Comparison of ENCODE assay signal across 4 cellular contexts in the genomic region with DNA sequence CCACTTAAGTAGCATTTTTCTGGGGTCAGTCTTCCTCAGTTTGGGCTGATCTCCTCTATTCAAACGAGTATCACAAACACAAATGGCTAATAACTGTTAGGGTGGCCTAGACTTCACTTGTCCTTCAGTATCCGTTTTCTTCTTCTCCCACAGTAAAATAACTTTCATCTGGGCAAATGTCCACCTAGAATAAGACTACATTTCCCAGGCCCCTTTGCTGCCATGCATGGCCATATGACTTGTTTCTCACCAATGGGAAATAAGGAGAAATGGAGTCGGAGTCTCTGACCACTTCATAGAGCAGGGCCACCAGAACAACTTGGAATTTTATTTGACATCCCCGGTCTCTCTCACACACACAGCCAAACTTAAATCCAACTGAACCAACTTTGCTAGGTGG.
TF ChIP-seq lines count a peak whose summit lies in the region.

No MANE protein-coding gene starts in this region.

TF ChIP-seq in SK-N-SH, 30 proteins besides CTCF, POLR2A, EP300 and RAD21:
- TF ChIP-seq YY1 (IDR thresholded peaks at IDR 0.05; ENCODE audit: low read depth), result no peak
- TF ChIP-seq, protein P1, sequence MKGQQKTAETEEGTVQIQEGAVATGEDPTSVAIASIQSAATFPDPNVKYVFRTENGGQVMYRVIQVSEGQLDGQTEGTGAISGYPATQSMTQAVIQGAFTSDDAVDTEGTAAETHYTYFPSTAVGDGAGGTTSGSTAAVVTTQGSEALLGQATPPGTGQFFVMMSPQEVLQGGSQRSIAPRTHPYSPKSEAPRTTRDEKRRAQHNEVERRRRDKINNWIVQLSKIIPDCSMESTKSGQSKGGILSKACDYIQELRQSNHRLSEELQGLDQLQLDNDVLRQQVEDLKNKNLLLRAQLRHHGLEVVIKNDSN (IDR thresholded peaks at IDR 0.05; ENCODE audit: borderline replicate concordance, low read depth), result peak; percentile 79; the same call in 1 of the 2 replicates

TF ChIP-seq in SK-N-SH treated with all-trans-retinoic acid at 6 μM for 48 hours, 23 proteins besides CTCF, POLR2A, EP300 and RAD21 (continues in another document):
- no peak for TF ChIP-seq CSDC2 (CRISPR knock-in tag; IDR thresholded peaks at IDR 0.05)
- TF ChIP-seq ZNF8 (CRISPR knock-in tag; IDR thresholded peaks at IDR 0.05), result no peak
- no peak for TF ChIP-seq SNAI2 (CRISPR knock-in tag; IDR thresholded peaks at IDR 0.05)
- TF ChIP-seq, protein P2, sequence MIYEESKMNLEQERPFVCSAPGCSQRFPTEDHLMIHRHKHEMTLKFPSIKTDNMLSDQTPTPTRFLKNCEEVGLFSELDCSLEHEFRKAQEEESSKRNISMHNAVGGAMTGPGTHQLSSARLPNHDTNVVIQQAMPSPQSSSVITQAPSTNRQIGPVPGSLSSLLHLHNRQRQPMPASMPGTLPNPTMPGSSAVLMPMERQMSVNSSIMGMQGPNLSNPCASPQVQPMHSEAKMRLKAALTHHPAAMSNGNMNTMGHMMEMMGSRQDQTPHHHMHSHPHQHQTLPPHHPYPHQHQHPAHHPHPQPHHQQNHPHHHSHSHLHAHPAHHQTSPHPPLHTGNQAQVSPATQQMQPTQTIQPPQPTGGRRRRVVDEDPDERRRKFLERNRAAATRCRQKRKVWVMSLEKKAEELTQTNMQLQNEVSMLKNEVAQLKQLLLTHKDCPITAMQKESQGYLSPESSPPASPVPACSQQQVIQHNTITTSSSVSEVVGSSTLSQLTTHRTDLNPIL (CRISPR knock-in tag; IDR thresholded peaks at IDR 0.05; ENCODE audit: low read depth), result no peak
- no peak for TF ChIP-seq ESRRG (CRISPR knock-in tag; IDR thresholded peaks at IDR 0.05)
- TF ChIP-seq ZFP3 (CRISPR knock-in tag; IDR thresholded peaks at IDR 0.05), result no peak
- no peak for TF ChIP-seq TCF4 (CRISPR knock-in tag; IDR thresholded peaks at IDR 0.05; ENCODE audit: borderline replicate concordance)
- TF ChIP-seq, protein P3, sequence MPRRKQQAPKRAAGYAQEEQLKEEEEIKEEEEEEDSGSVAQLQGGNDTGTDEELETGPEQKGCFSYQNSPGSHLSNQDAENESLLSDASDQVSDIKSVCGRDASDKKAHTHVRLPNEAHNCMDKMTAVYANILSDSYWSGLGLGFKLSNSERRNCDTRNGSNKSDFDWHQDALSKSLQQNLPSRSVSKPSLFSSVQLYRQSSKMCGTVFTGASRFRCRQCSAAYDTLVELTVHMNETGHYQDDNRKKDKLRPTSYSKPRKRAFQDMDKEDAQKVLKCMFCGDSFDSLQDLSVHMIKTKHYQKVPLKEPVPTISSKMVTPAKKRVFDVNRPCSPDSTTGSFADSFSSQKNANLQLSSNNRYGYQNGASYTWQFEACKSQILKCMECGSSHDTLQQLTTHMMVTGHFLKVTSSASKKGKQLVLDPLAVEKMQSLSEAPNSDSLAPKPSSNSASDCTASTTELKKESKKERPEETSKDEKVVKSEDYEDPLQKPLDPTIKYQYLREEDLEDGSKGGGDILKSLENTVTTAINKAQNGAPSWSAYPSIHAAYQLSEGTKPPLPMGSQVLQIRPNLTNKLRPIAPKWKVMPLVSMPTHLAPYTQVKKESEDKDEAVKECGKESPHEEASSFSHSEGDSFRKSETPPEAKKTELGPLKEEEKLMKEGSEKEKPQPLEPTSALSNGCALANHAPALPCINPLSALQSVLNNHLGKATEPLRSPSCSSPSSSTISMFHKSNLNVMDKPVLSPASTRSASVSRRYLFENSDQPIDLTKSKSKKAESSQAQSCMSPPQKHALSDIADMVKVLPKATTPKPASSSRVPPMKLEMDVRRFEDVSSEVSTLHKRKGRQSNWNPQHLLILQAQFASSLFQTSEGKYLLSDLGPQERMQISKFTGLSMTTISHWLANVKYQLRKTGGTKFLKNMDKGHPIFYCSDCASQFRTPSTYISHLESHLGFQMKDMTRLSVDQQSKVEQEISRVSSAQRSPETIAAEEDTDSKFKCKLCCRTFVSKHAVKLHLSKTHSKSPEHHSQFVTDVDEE (CRISPR knock-in tag; IDR thresholded peaks at IDR 0.05), result no peak
- no peak for TF ChIP-seq TOX (CRISPR knock-in tag; IDR thresholded peaks at IDR 0.05; ENCODE audit: borderline replicate concordance)
- TF ChIP-seq, protein P4, sequence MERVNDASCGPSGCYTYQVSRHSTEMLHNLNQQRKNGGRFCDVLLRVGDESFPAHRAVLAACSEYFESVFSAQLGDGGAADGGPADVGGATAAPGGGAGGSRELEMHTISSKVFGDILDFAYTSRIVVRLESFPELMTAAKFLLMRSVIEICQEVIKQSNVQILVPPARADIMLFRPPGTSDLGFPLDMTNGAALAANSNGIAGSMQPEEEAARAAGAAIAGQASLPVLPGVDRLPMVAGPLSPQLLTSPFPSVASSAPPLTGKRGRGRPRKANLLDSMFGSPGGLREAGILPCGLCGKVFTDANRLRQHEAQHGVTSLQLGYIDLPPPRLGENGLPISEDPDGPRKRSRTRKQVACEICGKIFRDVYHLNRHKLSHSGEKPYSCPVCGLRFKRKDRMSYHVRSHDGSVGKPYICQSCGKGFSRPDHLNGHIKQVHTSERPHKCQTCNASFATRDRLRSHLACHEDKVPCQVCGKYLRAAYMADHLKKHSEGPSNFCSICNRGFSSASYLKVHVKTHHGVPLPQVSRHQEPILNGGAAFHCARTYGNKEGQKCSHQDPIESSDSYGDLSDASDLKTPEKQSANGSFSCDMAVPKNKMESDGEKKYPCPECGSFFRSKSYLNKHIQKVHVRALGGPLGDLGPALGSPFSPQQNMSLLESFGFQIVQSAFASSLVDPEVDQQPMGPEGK (CRISPR knock-in tag; IDR thresholded peaks at IDR 0.05; ENCODE audit: borderline replicate concordance), result no peak
- no peak for TF ChIP-seq ARNTL (CRISPR knock-in tag; IDR thresholded peaks at IDR 0.05; ENCODE audit: borderline replicate concordance, low read depth)

TF ChIP-seq in HCT116, 20 proteins besides CTCF, POLR2A, EP300 and RAD21:
- TF ChIP-seq YY1 (IDR thresholded peaks at IDR 0.05; ENCODE audit: extremely low read depth, insufficient replicate concordance, low read depth, low read length), result peak; percentile 68
- TF ChIP-seq JUND (IDR thresholded peaks at IDR 0.05), result no peak

TF ChIP-seq in WTC11, 78 proteins besides CTCF, POLR2A, EP300 and RAD21:
- no peak for TF ChIP-seq GTF2I (CRISPR knock-in tag; conservative IDR thresholded peaks at IDR 0.05)
- TF ChIP-seq, protein P5, sequence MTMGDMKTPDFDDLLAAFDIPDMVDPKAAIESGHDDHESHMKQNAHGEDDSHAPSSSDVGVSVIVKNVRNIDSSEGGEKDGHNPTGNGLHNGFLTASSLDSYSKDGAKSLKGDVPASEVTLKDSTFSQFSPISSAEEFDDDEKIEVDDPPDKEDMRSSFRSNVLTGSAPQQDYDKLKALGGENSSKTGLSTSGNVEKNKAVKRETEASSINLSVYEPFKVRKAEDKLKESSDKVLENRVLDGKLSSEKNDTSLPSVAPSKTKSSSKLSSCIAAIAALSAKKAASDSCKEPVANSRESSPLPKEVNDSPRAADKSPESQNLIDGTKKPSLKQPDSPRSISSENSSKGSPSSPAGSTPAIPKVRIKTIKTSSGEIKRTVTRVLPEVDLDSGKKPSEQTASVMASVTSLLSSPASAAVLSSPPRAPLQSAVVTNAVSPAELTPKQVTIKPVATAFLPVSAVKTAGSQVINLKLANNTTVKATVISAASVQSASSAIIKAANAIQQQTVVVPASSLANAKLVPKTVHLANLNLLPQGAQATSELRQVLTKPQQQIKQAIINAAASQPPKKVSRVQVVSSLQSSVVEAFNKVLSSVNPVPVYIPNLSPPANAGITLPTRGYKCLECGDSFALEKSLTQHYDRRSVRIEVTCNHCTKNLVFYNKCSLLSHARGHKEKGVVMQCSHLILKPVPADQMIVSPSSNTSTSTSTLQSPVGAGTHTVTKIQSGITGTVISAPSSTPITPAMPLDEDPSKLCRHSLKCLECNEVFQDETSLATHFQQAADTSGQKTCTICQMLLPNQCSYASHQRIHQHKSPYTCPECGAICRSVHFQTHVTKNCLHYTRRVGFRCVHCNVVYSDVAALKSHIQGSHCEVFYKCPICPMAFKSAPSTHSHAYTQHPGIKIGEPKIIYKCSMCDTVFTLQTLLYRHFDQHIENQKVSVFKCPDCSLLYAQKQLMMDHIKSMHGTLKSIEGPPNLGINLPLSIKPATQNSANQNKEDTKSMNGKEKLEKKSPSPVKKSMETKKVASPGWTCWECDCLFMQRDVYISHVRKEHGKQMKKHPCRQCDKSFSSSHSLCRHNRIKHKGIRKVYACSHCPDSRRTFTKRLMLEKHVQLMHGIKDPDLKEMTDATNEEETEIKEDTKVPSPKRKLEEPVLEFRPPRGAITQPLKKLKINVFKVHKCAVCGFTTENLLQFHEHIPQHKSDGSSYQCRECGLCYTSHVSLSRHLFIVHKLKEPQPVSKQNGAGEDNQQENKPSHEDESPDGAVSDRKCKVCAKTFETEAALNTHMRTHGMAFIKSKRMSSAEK (CRISPR knock-in tag; IDR thresholded peaks at IDR 0.05; ENCODE audit: borderline replicate concordance), result no peak
- TF ChIP-seq, protein P6, sequence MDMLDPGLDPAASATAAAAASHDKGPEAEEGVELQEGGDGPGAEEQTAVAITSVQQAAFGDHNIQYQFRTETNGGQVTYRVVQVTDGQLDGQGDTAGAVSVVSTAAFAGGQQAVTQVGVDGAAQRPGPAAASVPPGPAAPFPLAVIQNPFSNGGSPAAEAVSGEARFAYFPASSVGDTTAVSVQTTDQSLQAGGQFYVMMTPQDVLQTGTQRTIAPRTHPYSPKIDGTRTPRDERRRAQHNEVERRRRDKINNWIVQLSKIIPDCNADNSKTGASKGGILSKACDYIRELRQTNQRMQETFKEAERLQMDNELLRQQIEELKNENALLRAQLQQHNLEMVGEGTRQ (CRISPR knock-in tag; IDR thresholded peaks at IDR 0.05), result peak; percentile 86
- TF ChIP-seq, protein P7, sequence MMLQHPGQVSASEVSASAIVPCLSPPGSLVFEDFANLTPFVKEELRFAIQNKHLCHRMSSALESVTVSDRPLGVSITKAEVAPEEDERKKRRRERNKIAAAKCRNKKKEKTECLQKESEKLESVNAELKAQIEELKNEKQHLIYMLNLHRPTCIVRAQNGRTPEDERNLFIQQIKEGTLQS (CRISPR knock-in tag; conservative IDR thresholded peaks at IDR 0.05), result no peak
- TF ChIP-seq, protein P1 (CRISPR knock-in tag; IDR thresholded peaks at IDR 0.05), result peak; percentile 81
